ENCODE assay signal across 9 cellular contexts in the genomic region with DNA sequence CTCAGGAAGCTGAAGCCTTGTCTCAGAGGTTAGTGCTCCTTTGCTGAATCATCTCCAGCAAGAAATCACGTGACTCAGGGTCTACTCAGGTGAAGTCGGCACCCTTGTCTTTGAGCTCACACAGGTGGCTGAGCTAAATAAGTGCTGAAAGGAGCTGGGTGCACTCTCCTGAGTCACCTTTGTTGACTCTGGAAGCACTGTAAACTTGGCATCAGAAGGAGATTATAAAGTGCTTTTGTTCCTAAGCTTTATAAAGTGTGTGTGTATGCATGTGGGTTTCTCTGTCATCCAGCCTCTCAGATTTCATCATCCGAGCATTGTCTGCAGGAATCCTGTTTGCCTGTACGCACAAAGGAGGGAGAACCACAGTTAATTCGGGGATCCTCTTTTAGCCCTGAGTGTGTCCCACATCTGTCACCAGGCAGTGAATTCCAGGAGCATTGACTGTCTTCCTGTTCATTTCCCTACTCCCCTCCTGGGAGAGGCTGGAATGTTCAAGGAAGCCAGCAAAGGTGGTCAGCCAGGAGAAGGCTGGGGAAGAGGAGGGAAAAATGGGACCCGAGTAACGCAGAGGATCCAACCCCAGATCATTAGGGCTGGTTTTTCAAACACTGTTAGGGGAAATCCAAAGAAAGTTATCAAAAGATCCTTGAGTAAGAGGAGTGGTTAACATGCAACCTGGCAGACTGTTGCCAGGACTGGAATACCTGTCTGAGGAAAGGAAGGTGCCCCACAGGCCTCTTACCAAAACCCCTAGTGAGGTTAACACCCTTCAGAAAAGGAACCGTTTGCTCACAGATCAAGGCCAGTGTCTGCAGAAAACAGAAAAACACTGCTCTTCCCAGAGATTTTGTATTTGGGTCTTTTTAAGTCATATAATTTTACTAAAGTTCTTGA.
DNase-seq lines count a peak whose midpoint lies in the region; ATAC-seq, FAIRE-seq and TF ChIP-seq lines count a peak whose summit lies in the region.
"Had no signal": no experiment of that assay in that cellular context is flagged by ENCODE, and none has a peak within 500 bp of the region (broad histone marks: within the 10 kb centered on the region; RNA-seq: fewer than 3 reads in every experiment).

No MANE protein-coding gene starts in this region.

- peak overlapping the region; percentile 31 for H2AFZ ChIP-seq in keratinocyte (ENCODE audit: control insufficient read depth, low read length)

- H3K9me1 ChIP-seq in keratinocyte (ENCODE audit: control insufficient read depth, extremely low read depth, insufficient read depth, low read length), result no peaks in the 10 kb centered on the region

- H3K9me3 ChIP-seq in keratinocyte (ENCODE audit: control insufficient read depth, low read depth, low read length), result no peaks in the 10 kb centered on the region

- dilution Hi-C loops in keratinocyte (cut with MboI; ENCODE audit: extremely low pct_ligation_motif_present, low sequenced_read_pairs), result no loop called here

- ATAC-seq in GM18873 (IDR thresholded peaks at IDR 0.05; ENCODE audit: low FRiP score, unreplicated experiment), result no peak

- H4K20me1 ChIP-seq in keratinocyte (ENCODE audit: control insufficient read depth, extremely low read depth, insufficient read depth, low read length), result no peaks in the 10 kb centered on the region

- no peaks in the 10 kb centered on the region for H3K79me2 ChIP-seq in keratinocyte (ENCODE audit: control insufficient read depth, insufficient read depth, low read length)

- H3K27ac ChIP-seq in keratinocyte (ENCODE audit: control insufficient read depth, insufficient read depth, low read length), result peak overlapping the region; percentile 85

- no peaks in the 10 kb centered on the region for H3K27me3 ChIP-seq in keratinocyte (ENCODE audit: control insufficient read depth, extremely low read depth, insufficient read depth, low read length)

- TF ChIP-seq CTCF in keratinocyte (optimal IDR thresholded peaks at IDR 0.05 in 1 of 3, IDR thresholded peaks at IDR 0.05 in 1 of 3, conservative IDR thresholded peaks at IDR 0.05 in 1 of 3; ENCODE audit: extremely low read depth in 1 of 3, insufficient read depth in 2 of 3, low read length in 3 of 3), result no peak

- H3K4me3 ChIP-seq in keratinocyte (ENCODE audit: control insufficient read depth in 2 of 3, extremely low read depth in 1 of 3, insufficient read depth in 2 of 3, low read depth in 1 of 3, low read length in 3 of 3), result peak overlapping the region in 1 of 3 experiments; percentile 13

- peak overlapping the region; percentile 67 for H3K9ac ChIP-seq in keratinocyte (ENCODE audit: control insufficient read depth, extremely low read depth, insufficient read depth, low read length)

- H3K4me2 ChIP-seq in keratinocyte (ENCODE audit: control insufficient read depth, extremely low read depth, insufficient read depth, low read depth, low read length), result peak overlapping the region; percentile 67

- H3K36me3 ChIP-seq in keratinocyte (ENCODE audit: control insufficient read depth in 2 of 2, extremely low read depth in 1 of 2, insufficient read depth in 2 of 2, low read length in 2 of 2), result no peaks in the 10 kb centered on the region

- peak; percentile 21 for DNase-seq in activated CD4-positive, alpha-beta T cell treated with anti-CD3 and anti-CD28 coated beads for 1 hour
- no peak for DNase-seq in activated CD4-positive, alpha-beta T cell treated with anti-CD3 and anti-CD28 coated beads, Interleukin-2, amount 50 U/mL, for 1 hour
- peak; percentile 37 for DNase-seq in NCI-H460 (ENCODE audit: extremely low read depth, low read depth)
- DNase-seq in amniotic epithelial cell (ENCODE audit: low read depth), result peak; percentile 88
- DNase-seq in keratinocyte (ENCODE audit: low read depth, low spot score), result peak; percentile 98
- DNase-seq in stimulated activated CD8-positive, alpha-beta memory T cell treated with anti-CD3 and anti-CD28 coated beads, Interleukin-15, amount 100 ng/mL, for 4 hours (ENCODE audit: low read depth in 2 of 2), result peak; percentile 27 to 41
- no peak for DNase-seq in AG08396 (ENCODE audit: low spot score)

- peaks cover 31% of the 10 kb centered on the region for H3K4me1 ChIP-seq in keratinocyte (ENCODE audit: control insufficient read depth, extremely low read depth, insufficient read depth, low read length)

- peak; percentile 91 for FAIRE-seq in keratinocyte (lab: Jason Lieb, UNC)
- FAIRE-seq: G401.6 had no signal

Comparison
In these comparisons a context has a peak if more than half of its experiments do, and no peak if none do; other contexts are left out.
1. DNase-seq: peak in activated CD4-positive, alpha-beta T cell treated with anti-CD3 and anti-CD28 coated beads for 1 hour (single experiment), NCI-H460 (single experiment), amniotic epithelial cell (single experiment), keratinocyte (single experiment) and stimulated activated CD8-positive, alpha-beta memory T cell treated with anti-CD3 and anti-CD28 coated beads, Interleukin-15, amount 100 ng/mL, for 4 hours (2 of 2); none in activated CD4-positive, alpha-beta T cell treated with anti-CD3 and anti-CD28 coated beads, Interleukin-2, amount 50 U/mL, for 1 hour (single experiment) and AG08396 (single experiment).